ENCODE assay signal across 19 cellular contexts in the genomic region with DNA sequence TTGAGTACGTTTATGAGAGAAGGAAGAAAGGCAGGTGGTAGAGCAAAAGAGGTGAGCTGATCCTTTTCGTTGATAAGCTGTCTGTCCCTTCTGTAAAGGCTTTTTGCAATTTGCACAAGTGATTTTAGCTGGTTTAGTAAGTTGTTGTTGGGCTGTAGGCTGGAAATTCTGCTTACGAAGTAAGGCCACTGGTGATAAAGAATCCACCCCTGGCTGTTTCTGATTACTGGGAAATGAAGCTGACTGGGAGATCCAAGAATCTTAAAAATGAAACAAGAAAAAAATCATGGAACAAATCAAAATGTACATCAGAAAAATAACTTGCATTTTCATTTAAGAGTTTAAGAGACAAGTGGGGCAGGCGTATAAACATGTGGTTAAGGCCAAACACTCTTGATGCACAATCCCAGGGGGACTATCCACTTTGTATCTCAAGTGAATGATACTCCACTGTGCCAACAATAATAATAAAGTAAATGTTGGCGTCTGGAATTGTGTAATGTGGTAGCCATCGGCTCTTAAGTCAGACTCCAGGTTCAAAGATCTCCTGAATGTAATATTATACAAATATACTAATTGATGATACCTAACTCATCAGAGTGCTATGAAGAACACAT. TPM values are rescaled to one million over a fixed set of nuclear protein-coding genes. Genes with fewer than 3 reads are reported as not detected.
DNase-seq lines count a peak whose midpoint lies in the region; ATAC-seq and TF ChIP-seq lines count a peak whose summit lies in the region.
"Had no signal": no experiment of that assay in that cellular context is flagged by ENCODE, and none has a peak within 500 bp of the region (broad histone marks: within the 10 kb centered on the region; RNA-seq: fewer than 3 reads in every experiment).

No MANE protein-coding gene starts in this region.

- H3K27me3 ChIP-seq in left lung (no peaks in the 10 kb centered on the region), upper lobe of right lung (no peaks in the 10 kb centered on the region), HAP-1 (ENCODE audit: low read depth) (no peaks in the 10 kb centered on the region)
- H3K27me3 ChIP-seq: ovary, SJCRH30 had no signal

- CTCF ChIA-PET in AG04449 (lab: Yijun Ruan, JAX): interaction anchor here (0.9 kb wide), 1 partner anchor 16 kb away, joined by 4 read pairs; no protein-coding TSS in a partner anchor

- H3K36me3 ChIP-seq in left lung (peaks cover 0 to 56% of the 10 kb centered on the region in 2 donors), upper lobe of right lung (peaks cover 55% of the 10 kb centered on the region), HAP-1 (replicated peaks) (peaks cover 30% of the 10 kb centered on the region)
- H3K36me3 ChIP-seq: ovary had no signal

- POLR2A ChIA-PET in AG04449 (lab: Yijun Ruan, JAX): interaction anchor here (0.9 kb wide), 1 partner anchor 25 kb away, joined by 3 read pairs; no protein-coding TSS in a partner anchor

- H3K4me1 ChIP-seq in left lung (no peaks in the 10 kb centered on the region), upper lobe of right lung (no peaks in the 10 kb centered on the region), HAP-1 (no peaks in the 10 kb centered on the region)
- H3K4me1 ChIP-seq: SJCRH30 had no signal

- ATAC-seq in left lung: peak; percentile 23
- no peak for ATAC-seq in upper lobe of right lung
- no peak for ATAC-seq in HG02885 (IDR thresholded peaks at IDR 0.05; ENCODE audit: poor library complexity, unreplicated experiment)
- ATAC-seq: activated naive CD8-positive, alpha-beta T cell treated with anti-CD3 and anti-CD28 coated beads, Interleukin-2, amount 50 U/mL, for 24 hours had no signal

- intact Hi-C loops in left lung (cut with DNase I) (no loop called here), upper lobe of right lung (cut with DNase I) (no loop called here)

- H3K27ac ChIP-seq in left lung (no peak overlapping the region), upper lobe of right lung (no peak overlapping the region)
- H3K27ac ChIP-seq: HL-60, ovary, SJCRH30 had no signal

- in situ Hi-C loops in HAP-1 (cut with MboI; ENCODE audit: low sequenced_read_pairs): no loop called here

- no peak overlapping the region for H3K4me3 ChIP-seq in AG04449 (ENCODE audit: low read depth, low read length)
- no peak overlapping the region for H3K4me3 ChIP-seq in cardiac fibroblast (replicated peaks in 1 of 2; ENCODE audit: low read depth in 2 of 2, low read length in 2 of 2)
- no peak overlapping the region for H3K4me3 ChIP-seq in left lung
- no peak overlapping the region for H3K4me3 ChIP-seq in upper lobe of right lung
- H3K4me3 ChIP-seq in HAP-1: no peak overlapping the region
- H3K4me3 ChIP-seq: ovary, SJCRH30, smooth muscle cell had no signal

- peak; percentile 86 for DNase-seq in AG04449 (ENCODE audit: low read depth, low spot score)
- peak; percentile 41 for DNase-seq in GM03348 (ENCODE audit: low spot score)
- peak; percentile 69 to 86 for DNase-seq in cardiac fibroblast (ENCODE audit: low read depth in 2 of 2)
- no peak for DNase-seq in left lung
- no peak for DNase-seq in upper lobe of right lung
- no peak for DNase-seq in HAP-1 (ENCODE audit: low spot score in 2 of 2)
- DNase-seq in NCI-H2107 treated with DMSO at 0.1 percent for 48 hours (lab: John Stamatoyannopoulos, UW; ENCODE audit: unreplicated experiment): no peak
- DNase-seq: activated CD4-positive, alpha-beta T cell treated with anti-CD3 and anti-CD28 coated beads, Interleukin-2, amount 50 U/mL, for 4 hours; activated naive CD8-positive, alpha-beta T cell treated with anti-CD3 and anti-CD28 coated beads, Interleukin-2, amount 50 U/mL, for 24 hours; activated T-cell treated with anti-CD3 and anti-CD28 coated beads, Interleukin-2, amount 50 U/mL, for 48 hours; kidney; NCI-H1436 treated with DMSO at 0.1 percent for 48 hours; NCI-H446 treated with DMSO at 0.1 percent for 48 hours; ovary; SJCRH30; stimulated activated naive CD4-positive, alpha-beta T cell had no signal

- TF ChIP-seq CTCF in AG04449 (IDR thresholded peaks at IDR 0.05; ENCODE audit: insufficient read depth, low read length, missing control alignments) (no peak), cardiac fibroblast (IDR thresholded peaks at IDR 0.05; ENCODE audit: low read depth, low read length) (no peak), left lung (IDR thresholded peaks at IDR 0.05) (no peak), upper lobe of right lung (IDR thresholded peaks at IDR 0.05) (no peak)

- H3K9me3 ChIP-seq in left lung (no peaks in the 10 kb centered on the region), upper lobe of right lung (no peaks in the 10 kb centered on the region), HAP-1 (no peaks in the 10 kb centered on the region)
- H3K9me3 ChIP-seq: ovary, SJCRH30 had no signal

RNA-seq across cellular contexts. Expression of a gene that starts 24.6 kb away (rescaled TPM):
- 10 to 100 TPM; 10.1 to 12.1 TPM for total RNA-seq in left lung
- 11.8 TPM for total RNA-seq in upper lobe of right lung

RNA-seq across cellular contexts. Expression of a gene that starts 56.1 kb away (rescaled TPM):
- 10 to 100 TPM; 34.8 to 40.3 TPM for total RNA-seq in left lung
- total RNA-seq in upper lobe of right lung: 41.5 TPM

Comparison
In these comparisons a context has a peak if more than half of its experiments do, and no peak if none do; other contexts are left out.
1. DNase-seq: peak in AG04449 (single experiment), GM03348 (single experiment) and cardiac fibroblast (2 of 2); none in left lung (0 of 2), upper lobe of right lung (single experiment), HAP-1 (0 of 2) and NCI-H2107 treated with DMSO at 0.1 percent for 48 hours (single experiment).